ENCODE assay signal across 8 cellular contexts in genomic region chr15:41772720-41773331, GRCh38. TPM values are rescaled to one million over a fixed set of nuclear protein-coding genes. Genes with fewer than 3 reads are reported as not detected.
DNase-seq lines count a peak whose midpoint lies in the region; ATAC-seq and TF ChIP-seq lines count a peak whose summit lies in the region.

No MANE protein-coding gene starts in this region.

- H3K4me3 ChIP-seq in dorsolateral prefrontal cortex = no peak overlapping the region

- H3K9me3 Mint-ChIP-seq in activated CD4-positive, alpha-beta T cell treated with anti-CD3 and anti-CD28 coated beads for 36 hours (ENCODE audit: low read depth) = no peaks in the 10 kb centered on the region
- no peaks in the 10 kb centered on the region for H3K9me3 Mint-ChIP-seq in memory B cell

- in situ Hi-C loops in GM13977 (cut with MboI; ENCODE audit: low pct_unique_long_range_greater_than_20kb, low sequenced_read_pairs, unreplicated experiment) = no loop called here

- no peaks in the 10 kb centered on the region for H3K27me3 ChIP-seq in dorsolateral prefrontal cortex

- H3K36me3 Mint-ChIP-seq in activated CD4-positive, alpha-beta T cell treated with anti-CD3 and anti-CD28 coated beads for 36 hours (ENCODE audit: low read depth) = no peaks in the 10 kb centered on the region
- no peaks in the 10 kb centered on the region for H3K36me3 Mint-ChIP-seq in memory B cell

- peak; percentile 14 for ATAC-seq in activated CD4-positive, alpha-beta T cell treated with anti-CD3 and anti-CD28 coated beads for 36 hours
- peak; percentile 24 for ATAC-seq in memory B cell (ENCODE audit: low read depth)
- ATAC-seq in GM19455 (IDR thresholded peaks at IDR 0.05; ENCODE audit: unreplicated experiment) = no peak

- POLR2A ChIA-PET in activated CD4-positive, alpha-beta T cell treated with anti-CD3 and anti-CD28 coated beads for 36 hours (lab: Charles Lee) = interaction anchor here (1.3 kb wide), 1 partner anchor 280 kb away, joined by 3 read pairs; the partner anchor contains the start of gene ITPKA

- no peak overlapping the region for H3K4me3 Mint-ChIP-seq in activated CD4-positive, alpha-beta T cell treated with anti-CD3 and anti-CD28 coated beads for 36 hours
- peak overlapping the region; percentile 8 for H3K4me3 Mint-ChIP-seq in memory B cell

- H3K27ac Mint-ChIP-seq in activated CD4-positive, alpha-beta T cell treated with anti-CD3 and anti-CD28 coated beads for 36 hours = peak overlapping the region; percentile 84
- peak overlapping the region; percentile 73 for H3K27ac Mint-ChIP-seq in memory B cell

- intact Hi-C loops in activated CD4-positive, alpha-beta T cell treated with anti-CD3 and anti-CD28 coated beads for 36 hours (cut with DNase I, micrococcal nuclease) = loop anchor here (1.0 to 5.0 kb wide), 4 partner anchors 76 to 356 kb away; partner anchors contain the start of gene RTF1 (in 1 of the 2)
- intact Hi-C loops in dorsolateral prefrontal cortex (cut with DNase I) = loop anchor here (5.0 to 10.0 kb wide), 2 partner anchors 148 to 199 kb away; partner anchors contain the start of gene EHD4 (in 1 of the 2)

- H3K27ac ChIP-seq in dorsolateral prefrontal cortex = peak overlapping the region in 38 of 59 donors; percentile 23 to 97 (median 93)

- peaks cover 43% of the 10 kb centered on the region for H3K4me1 Mint-ChIP-seq in activated CD4-positive, alpha-beta T cell treated with anti-CD3 and anti-CD28 coated beads for 36 hours
- H3K4me1 Mint-ChIP-seq in memory B cell = peaks cover 30% of the 10 kb centered on the region

- peak; percentile 68 for TF ChIP-seq CTCF in GM13977 (IDR thresholded peaks at IDR 0.05; ENCODE audit: extremely low read depth, insufficient read depth, missing control alignments)
- TF ChIP-seq CTCF in dorsolateral prefrontal cortex (IDR thresholded peaks at IDR 0.05 in 54 of 56, conservative IDR thresholded peaks at IDR 0.05 in 2 of 56; ENCODE audit: low read depth in 1 of 56, partially characterized antibody in 56 of 56) = peak; percentile 59 to 89 (median 77)

- CTCF ChIA-PET in activated CD4-positive, alpha-beta T cell treated with anti-CD3 and anti-CD28 coated beads for 36 hours (lab: Charles Lee) = interaction anchor here (0.6 to 8.3 kb wide), 32 partner anchors 10 to 313 kb away, joined by 3 to 233 read pairs (median 6); partner anchors contain the start of genes EHD4 and JMJD7

- no peaks in the 10 kb centered on the region for H3K27me3 Mint-ChIP-seq in activated CD4-positive, alpha-beta T cell treated with anti-CD3 and anti-CD28 coated beads for 36 hours
- H3K27me3 Mint-ChIP-seq in memory B cell = no peaks in the 10 kb centered on the region

- DNase-seq in AG08396 (ENCODE audit: low spot score) = peak; percentile 75
- DNase-seq in GM13977 (ENCODE audit: low spot score) = peak; percentile 70
- peak; percentile 6 to 66 for DNase-seq in NCI-H446 (lab: John Stamatoyannopoulos, UW)
- DNase-seq in activated CD4-positive, alpha-beta T cell treated with anti-CD3 and anti-CD28 coated beads for 36 hours = peak; percentile 71
- peak in 6 of 10 donors; percentile 27 to 70 (median 50) for DNase-seq in dorsolateral prefrontal cortex
- peak; percentile 46 to 54 for DNase-seq in memory B cell (ENCODE audit: low spot score in 2 of 2)
- peak; percentile 56 for DNase-seq in stimulated activated CD8-positive, alpha-beta memory T cell treated with anti-CD3 and anti-CD28 coated beads, Interleukin-4, amount 100 ng/mL, for 48 hours

RNA-seq across cellular contexts. Expression of gene MAPKBP1, which starts 1.5 kb away (rescaled TPM):
- 10 to 100 TPM; 16.1 to 19.0 TPM for total RNA-seq in activated CD4-positive, alpha-beta T cell treated with anti-CD3 and anti-CD28 coated beads for 36 hours
- 100 to 1,000 TPM in 22 of 120 experiments, 10 to 100 TPM in 98; 50.5 to 136 (median 77.6) TPM for total RNA-seq in dorsolateral prefrontal cortex

RNA-seq across cellular contexts. Expression of gene JMJD7, which starts 55.1 kb away (rescaled TPM):
- total RNA-seq in activated CD4-positive, alpha-beta T cell treated with anti-CD3 and anti-CD28 coated beads for 36 hours = 10 to 100 TPM; 17.1 to 17.6 TPM
- 10 to 100 TPM; 13.4 to 55.9 (median 25.6) TPM for total RNA-seq in dorsolateral prefrontal cortex
